Comparison of ENCODE assay signal across 32 cellular contexts in the genomic region with DNA sequence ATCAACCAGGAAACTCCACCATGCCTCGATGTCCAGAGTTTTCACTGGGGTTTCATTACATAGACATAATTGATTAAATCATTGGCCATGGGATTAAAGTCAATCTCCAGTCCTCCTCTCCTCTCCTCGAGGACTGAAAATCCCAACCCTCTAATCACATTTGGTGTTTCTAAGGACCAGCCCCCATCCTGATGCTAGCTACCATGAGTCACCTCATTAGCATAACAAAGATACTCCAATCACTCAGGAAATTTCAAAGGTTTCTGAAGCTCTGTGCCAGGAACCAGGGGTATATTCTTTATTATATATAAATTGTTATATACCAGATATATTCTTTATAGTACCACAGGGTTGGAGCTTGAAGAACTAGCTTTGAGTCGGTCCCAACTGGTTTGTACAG.
A peak's percentile ranks its signal among the peaks of the same experiment; 100 is the strongest.
DNase-seq lines count a peak whose midpoint lies in the region; ATAC-seq and TF ChIP-seq lines count a peak whose summit lies in the region.
"Had no signal": no experiment of that assay in that cellular context is flagged by ENCODE, and none has a peak within 500 bp of the region (broad histone marks: within the 10 kb centered on the region; RNA-seq: fewer than 3 reads in every experiment).

No MANE protein-coding gene starts in this region.

- in situ Hi-C loops in GM13976 (cut with MboI; ENCODE audit: low sequenced_read_pairs, unreplicated experiment) = no loop called here

- H3K27ac ChIP-seq in epithelial cell of prostate = peak overlapping the region; percentile 91
- H3K27ac ChIP-seq: breast epithelium, heart left ventricle, lower lobe of right lung, PC-9, sigmoid colon, thyroid gland, vagina, WERI-Rb-1 had no signal

- TF ChIP-seq CTCF in GM13976 (IDR thresholded peaks at IDR 0.05; ENCODE audit: borderline replicate concordance, control extremely low read depth, extremely low read depth, insufficient read depth, missing control alignments) (no peak), BE2C (IDR thresholded peaks at IDR 0.05; ENCODE audit: low read depth, low read length) (no peak)

- no peak for ATAC-seq in GM18498 (IDR thresholded peaks at IDR 0.05; ENCODE audit: unreplicated experiment)
- ATAC-seq: CD8-positive, alpha-beta T cell; heart left ventricle; lower lobe of right lung; naive thymus-derived CD8-positive, alpha-beta T cell had no signal

- H3K4me1 ChIP-seq in BE2C = no peaks in the 10 kb centered on the region
- H3K4me1 ChIP-seq: breast epithelium, heart left ventricle, lower lobe of right lung, sigmoid colon, thyroid gland, vagina had no signal

- H3K27me3 ChIP-seq in BE2C = no peaks in the 10 kb centered on the region
- H3K27me3 ChIP-seq: breast epithelium, heart left ventricle, sigmoid colon, thyroid gland, vagina had no signal

- H3K36me3 ChIP-seq in BE2C = no peaks in the 10 kb centered on the region
- H3K36me3 ChIP-seq: breast epithelium, heart left ventricle, lower lobe of right lung, sigmoid colon, thyroid gland, vagina, WERI-Rb-1 had no signal

- H3K4me3 ChIP-seq in BE2C (ENCODE audit: low read depth, low read length) = no peak overlapping the region
- H3K4me3 ChIP-seq: breast epithelium, heart left ventricle, lower lobe of right lung, PC-9, sigmoid colon, thyroid gland, vagina had no signal

- peak; percentile 46 for DNase-seq in A172 (ENCODE audit: low spot score)
- peak; percentile 28 for DNase-seq in HCEC 1CT
- DNase-seq in SW480 (ENCODE audit: low spot score) = peak; percentile 38
- no peak for DNase-seq in epithelial cell of prostate (ENCODE audit: low read depth, low spot score)
- no peak for DNase-seq in NCI-H446 (lab: John Stamatoyannopoulos, UW)
- no peak for DNase-seq in GM13976 (ENCODE audit: low spot score)
- DNase-seq in BE2C = no peak
- DNase-seq: activated CD4-positive, alpha-beta T cell treated with anti-CD3 and anti-CD28 coated beads for 48 hours; activated CD8-positive, alpha-beta memory T cell treated with anti-CD3 and anti-CD28 coated beads for 24 hours; activated naive CD4-positive, alpha-beta T cell treated with anti-CD3 and anti-CD28 coated beads, Interleukin-2, amount 50 U/mL, for 16 hours; activated T-cell treated with anti-CD3 and anti-CD28 coated beads for 4 hours; CD8-positive, alpha-beta T cell; effector CD4-positive, alpha-beta T cell; heart left ventricle; kidney glomerular epithelial cell; lower lobe of right lung; naive thymus-derived CD8-positive, alpha-beta T cell; NCI-H1092; NCI-H187 treated with DMSO at 0.1 percent for 48 hours; NCI-H524; NK-92 treated with Interleukin-12 subunit alpha and Interleukin-12 subunit beta, amount 100 ng/mL, for 24 hours; occipital lobe; PC-9; SHP77; sigmoid colon; stimulated activated CD4-positive, alpha-beta T cell treated with anti-CD3 and anti-CD28 coated beads, Interleukin-4, amount 100 ng/mL, for 1 hour; T-helper 9 cell; thyroid gland; WERI-Rb-1 had no signal

- no peaks in the 10 kb centered on the region for H3K9me3 ChIP-seq in BE2C
- H3K9me3 ChIP-seq: breast epithelium, sigmoid colon, thyroid gland, vagina had no signal

Comparison
In these comparisons a context has a peak if more than half of its experiments do, and no peak if none do; other contexts are left out.
1. DNase-seq: peak in A172 (single experiment), HCEC 1CT (single experiment) and SW480 (single experiment); none in epithelial cell of prostate (single experiment), NCI-H446 (0 of 2), GM13976 (single experiment) and BE2C (single experiment).